Comparison of ENCODE assay signal across 11 cellular contexts in genomic region chr9:136011703-136012496, GRCh38. TPM values are rescaled to one million over a fixed set of nuclear protein-coding genes. Genes with fewer than 3 reads are reported as not detected.
A peak's percentile ranks its signal among the peaks of the same experiment; 100 is the strongest.
DNase-seq lines count a peak whose midpoint lies in the region; ATAC-seq and TF ChIP-seq lines count a peak whose summit lies in the region.
"Had no signal": no experiment of that assay in that cellular context is flagged by ENCODE, and none has a peak within 500 bp of the region (broad histone marks: within the 10 kb centered on the region; RNA-seq: fewer than 3 reads in every experiment).

No MANE protein-coding gene starts in this region.

- 67 to 71% methylated on average over 55 to 59 of the region's 59 CpGs for WGBS in heart right ventricle, 2 donors

- no peaks in the 10 kb centered on the region for H3K27me3 ChIP-seq in BLaER1
- no peaks in the 10 kb centered on the region for H3K27me3 ChIP-seq in heart right ventricle

- DNase-seq in heart right ventricle: peak; percentile 88 to 89
- peak; percentile 96 for DNase-seq in posterior vena cava (ENCODE audit: low spot score)
- no peak for DNase-seq in GOT3 (lab: John Stamatoyannopoulos, UW)
- no peak for DNase-seq in DMS 273 (lab: John Stamatoyannopoulos, UW; ENCODE audit: unreplicated experiment)
- DNase-seq in NCI-H345 (lab: John Stamatoyannopoulos, UW): no peak
- DNase-seq: activated effector memory CD4-positive, alpha-beta T cell treated with Interleukin-2 at 50 U/mL for 16 hours; CD4-positive, alpha-beta memory T cell; naive B cell had no signal

- ATAC-seq in heart right ventricle: peak; percentile 69 to 88 (median 81)
- ATAC-seq in HG03025 (IDR thresholded peaks at IDR 0.05; ENCODE audit: low FRiP score, unreplicated experiment): no peak

- H3K4me3 ChIP-seq in BLaER1: no peak overlapping the region
- peak overlapping the region in 5 of 10 donors; percentile 17 to 33 (median 32) for H3K4me3 ChIP-seq in heart right ventricle

- peak overlapping the region; percentile 68 for H3K4me2 ChIP-seq in BLaER1

- H3K36me3 ChIP-seq in BLaER1 (no peaks in the 10 kb centered on the region), heart right ventricle (peaks cover 0 to 66% (median 0%) of the 10 kb centered on the region in 9 donors)

- peak overlapping the region; percentile 35; the same call in 1 of the 2 replicates for H3K9ac ChIP-seq in BLaER1

- no peak for TF ChIP-seq CTCF in heart right ventricle (IDR thresholded peaks at IDR 0.05)

- no peaks in the 10 kb centered on the region for H3K9me3 ChIP-seq in BLaER1
- no peaks in the 10 kb centered on the region for H3K9me3 ChIP-seq in heart right ventricle

- peaks cover 65% of the 10 kb centered on the region for H3K4me1 ChIP-seq in BLaER1
- H3K4me1 ChIP-seq in heart right ventricle: peaks cover 7 to 62% (median 28%) of the 10 kb centered on the region in 9 donors

- intact Hi-C loops in heart right ventricle (cut with DNase I): loop anchor here in 1 of 10 donors (5.0 kb wide), 1 partner anchor 35 kb away; no protein-coding TSS in a partner anchor
- intact Hi-C loops in posterior vena cava (cut with DNase I): no loop called here

- no peaks in the 10 kb centered on the region for H4K20me1 ChIP-seq in BLaER1

- H3K27ac ChIP-seq in BLaER1 (peak overlapping the region; percentile 62), angular gyrus (ENCODE audit: low read depth, low read length) (peak overlapping the region; percentile 67), heart right ventricle (peak overlapping the region; percentile 7 to 90 (median 78))

RNA-seq across cellular contexts. Expression of gene UBAC1, which starts 50.7 kb away (rescaled TPM):
- total RNA-seq in heart right ventricle: 100 to 1,000 TPM in 2 of 10 donors, 10 to 100 TPM in 8; 73.8 to 138 (median 85.4) TPM
- 100 to 1,000 TPM in 1 of 2 donors, 10 to 100 TPM in 1; 83.8 to 172 TPM for polyA plus RNA-seq in heart right ventricle
- 10 to 100 TPM; 32.7 to 34.1 TPM for total RNA-seq in posterior vena cava

Comparison
In these comparisons a context has a peak if more than half of its experiments do, and no peak if none do; other contexts are left out.
1. DNase-seq: peak in heart right ventricle (2 of 2) and posterior vena cava (single experiment); none in GOT3 (single experiment), DMS 273 (single experiment) and NCI-H345 (single experiment).
2. Peak in every context shown above with its lines, with median percentiles within 50 percentile points of each other: H3K27ac ChIP-seq.